Comparison of ENCODE assay signal across 2 cellular contexts in the genomic region with DNA sequence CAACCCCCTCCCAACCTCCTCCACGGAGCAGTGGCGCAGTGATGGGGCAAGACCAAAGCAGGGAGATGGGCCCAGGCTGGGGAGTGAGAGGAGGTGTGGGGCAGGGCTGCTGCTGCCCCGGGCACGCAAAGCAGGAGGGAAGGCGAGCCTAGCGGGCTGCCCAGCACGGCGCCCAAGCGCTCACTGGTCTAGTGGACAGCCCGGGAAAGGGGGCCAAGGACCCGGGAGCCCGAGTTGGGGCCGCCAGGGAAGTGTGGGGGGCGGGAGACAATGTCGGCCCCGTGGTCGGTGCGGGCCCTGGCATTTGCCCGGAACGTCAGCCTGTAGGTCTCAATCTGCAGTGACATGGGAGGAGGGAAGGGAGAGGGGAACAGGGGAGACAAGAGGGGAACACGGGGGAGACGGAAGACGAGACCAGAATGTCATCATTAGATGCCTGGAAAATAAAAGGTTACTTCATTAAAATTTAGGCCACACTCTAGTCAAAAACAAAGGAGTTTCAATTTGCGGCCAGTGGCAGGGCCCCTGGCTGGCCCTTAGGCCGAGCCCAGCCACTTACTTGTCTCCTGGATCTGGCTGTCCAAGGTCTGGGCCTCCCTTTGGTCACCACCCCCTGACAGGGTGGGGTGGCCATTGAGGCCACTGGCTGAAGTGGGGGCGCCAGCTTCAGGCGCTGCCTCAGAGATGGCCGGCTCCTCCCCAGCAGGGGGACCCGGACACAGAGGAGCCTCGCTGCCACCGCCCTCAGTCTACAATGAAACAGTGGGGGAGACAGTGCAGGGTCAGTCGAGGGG.
TF ChIP-seq lines count a peak whose summit lies in the region.

No MANE protein-coding gene starts in this region.

TF ChIP-seq in SK-N-SH, 30 proteins besides CTCF, POLR2A, EP300 and RAD21 (continued from another document):
- TF ChIP-seq, protein P1, sequence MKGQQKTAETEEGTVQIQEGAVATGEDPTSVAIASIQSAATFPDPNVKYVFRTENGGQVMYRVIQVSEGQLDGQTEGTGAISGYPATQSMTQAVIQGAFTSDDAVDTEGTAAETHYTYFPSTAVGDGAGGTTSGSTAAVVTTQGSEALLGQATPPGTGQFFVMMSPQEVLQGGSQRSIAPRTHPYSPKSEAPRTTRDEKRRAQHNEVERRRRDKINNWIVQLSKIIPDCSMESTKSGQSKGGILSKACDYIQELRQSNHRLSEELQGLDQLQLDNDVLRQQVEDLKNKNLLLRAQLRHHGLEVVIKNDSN (IDR thresholded peaks at IDR 0.05; ENCODE audit: borderline replicate concordance, low read depth) = no peak
- no peak for TF ChIP-seq NFIC (IDR thresholded peaks at IDR 0.05; ENCODE audit: borderline replicate concordance)
- TF ChIP-seq GABPA (IDR thresholded peaks at IDR 0.05; ENCODE audit: low read depth) = no peak
- TF ChIP-seq, protein P2, sequence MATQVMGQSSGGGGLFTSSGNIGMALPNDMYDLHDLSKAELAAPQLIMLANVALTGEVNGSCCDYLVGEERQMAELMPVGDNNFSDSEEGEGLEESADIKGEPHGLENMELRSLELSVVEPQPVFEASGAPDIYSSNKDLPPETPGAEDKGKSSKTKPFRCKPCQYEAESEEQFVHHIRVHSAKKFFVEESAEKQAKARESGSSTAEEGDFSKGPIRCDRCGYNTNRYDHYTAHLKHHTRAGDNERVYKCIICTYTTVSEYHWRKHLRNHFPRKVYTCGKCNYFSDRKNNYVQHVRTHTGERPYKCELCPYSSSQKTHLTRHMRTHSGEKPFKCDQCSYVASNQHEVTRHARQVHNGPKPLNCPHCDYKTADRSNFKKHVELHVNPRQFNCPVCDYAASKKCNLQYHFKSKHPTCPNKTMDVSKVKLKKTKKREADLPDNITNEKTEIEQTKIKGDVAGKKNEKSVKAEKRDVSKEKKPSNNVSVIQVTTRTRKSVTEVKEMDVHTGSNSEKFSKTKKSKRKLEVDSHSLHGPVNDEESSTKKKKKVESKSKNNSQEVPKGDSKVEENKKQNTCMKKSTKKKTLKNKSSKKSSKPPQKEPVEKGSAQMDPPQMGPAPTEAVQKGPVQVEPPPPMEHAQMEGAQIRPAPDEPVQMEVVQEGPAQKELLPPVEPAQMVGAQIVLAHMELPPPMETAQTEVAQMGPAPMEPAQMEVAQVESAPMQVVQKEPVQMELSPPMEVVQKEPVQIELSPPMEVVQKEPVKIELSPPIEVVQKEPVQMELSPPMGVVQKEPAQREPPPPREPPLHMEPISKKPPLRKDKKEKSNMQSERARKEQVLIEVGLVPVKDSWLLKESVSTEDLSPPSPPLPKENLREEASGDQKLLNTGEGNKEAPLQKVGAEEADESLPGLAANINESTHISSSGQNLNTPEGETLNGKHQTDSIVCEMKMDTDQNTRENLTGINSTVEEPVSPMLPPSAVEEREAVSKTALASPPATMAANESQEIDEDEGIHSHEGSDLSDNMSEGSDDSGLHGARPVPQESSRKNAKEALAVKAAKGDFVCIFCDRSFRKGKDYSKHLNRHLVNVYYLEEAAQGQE (IDR thresholded peaks at IDR 0.05; ENCODE audit: low read depth, low read length) = no peak
- TF ChIP-seq TEAD4 (IDR thresholded peaks at IDR 0.05; ENCODE audit: borderline replicate concordance, insufficient read depth) = no peak
- TF ChIP-seq SIN3A (IDR thresholded peaks at IDR 0.05; ENCODE audit: borderline replicate concordance, low read depth, low read length) = no peak
- no peak for TF ChIP-seq MXI1 (IDR thresholded peaks at IDR 0.05; ENCODE audit: low read depth, low read length)
- TF ChIP-seq, protein P3, sequence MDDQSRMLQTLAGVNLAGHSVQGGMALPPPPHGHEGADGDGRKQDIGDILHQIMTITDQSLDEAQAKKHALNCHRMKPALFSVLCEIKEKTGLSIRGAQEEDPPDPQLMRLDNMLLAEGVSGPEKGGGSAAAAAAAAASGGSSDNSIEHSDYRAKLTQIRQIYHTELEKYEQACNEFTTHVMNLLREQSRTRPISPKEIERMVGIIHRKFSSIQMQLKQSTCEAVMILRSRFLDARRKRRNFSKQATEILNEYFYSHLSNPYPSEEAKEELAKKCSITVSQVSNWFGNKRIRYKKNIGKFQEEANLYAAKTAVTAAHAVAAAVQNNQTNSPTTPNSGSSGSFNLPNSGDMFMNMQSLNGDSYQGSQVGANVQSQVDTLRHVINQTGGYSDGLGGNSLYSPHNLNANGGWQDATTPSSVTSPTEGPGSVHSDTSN (IDR thresholded peaks at IDR 0.05) = no peak
- TF ChIP-seq SMC3 (IDR thresholded peaks at IDR 0.05; ENCODE audit: low read depth, low read length) = no peak
- TF ChIP-seq MEF2A (IDR thresholded peaks at IDR 0.05; ENCODE audit: borderline replicate concordance, low read depth) = no peak
- TF ChIP-seq, protein P4, sequence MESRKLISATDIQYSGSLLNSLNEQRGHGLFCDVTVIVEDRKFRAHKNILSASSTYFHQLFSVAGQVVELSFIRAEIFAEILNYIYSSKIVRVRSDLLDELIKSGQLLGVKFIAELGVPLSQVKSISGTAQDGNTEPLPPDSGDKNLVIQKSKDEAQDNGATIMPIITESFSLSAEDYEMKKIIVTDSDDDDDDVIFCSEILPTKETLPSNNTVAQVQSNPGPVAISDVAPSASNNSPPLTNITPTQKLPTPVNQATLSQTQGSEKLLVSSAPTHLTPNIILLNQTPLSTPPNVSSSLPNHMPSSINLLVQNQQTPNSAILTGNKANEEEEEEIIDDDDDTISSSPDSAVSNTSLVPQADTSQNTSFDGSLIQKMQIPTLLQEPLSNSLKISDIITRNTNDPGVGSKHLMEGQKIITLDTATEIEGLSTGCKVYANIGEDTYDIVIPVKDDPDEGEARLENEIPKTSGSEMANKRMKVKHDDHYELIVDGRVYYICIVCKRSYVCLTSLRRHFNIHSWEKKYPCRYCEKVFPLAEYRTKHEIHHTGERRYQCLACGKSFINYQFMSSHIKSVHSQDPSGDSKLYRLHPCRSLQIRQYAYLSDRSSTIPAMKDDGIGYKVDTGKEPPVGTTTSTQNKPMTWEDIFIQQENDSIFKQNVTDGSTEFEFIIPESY (IDR thresholded peaks at IDR 0.05; ENCODE audit: borderline replicate concordance, low read depth) = no peak

TF ChIP-seq in SK-N-SH treated with all-trans-retinoic acid at 6 μM for 48 hours, 23 proteins besides CTCF, POLR2A, EP300 and RAD21 (continued from another document):
- TF ChIP-seq, protein P5, sequence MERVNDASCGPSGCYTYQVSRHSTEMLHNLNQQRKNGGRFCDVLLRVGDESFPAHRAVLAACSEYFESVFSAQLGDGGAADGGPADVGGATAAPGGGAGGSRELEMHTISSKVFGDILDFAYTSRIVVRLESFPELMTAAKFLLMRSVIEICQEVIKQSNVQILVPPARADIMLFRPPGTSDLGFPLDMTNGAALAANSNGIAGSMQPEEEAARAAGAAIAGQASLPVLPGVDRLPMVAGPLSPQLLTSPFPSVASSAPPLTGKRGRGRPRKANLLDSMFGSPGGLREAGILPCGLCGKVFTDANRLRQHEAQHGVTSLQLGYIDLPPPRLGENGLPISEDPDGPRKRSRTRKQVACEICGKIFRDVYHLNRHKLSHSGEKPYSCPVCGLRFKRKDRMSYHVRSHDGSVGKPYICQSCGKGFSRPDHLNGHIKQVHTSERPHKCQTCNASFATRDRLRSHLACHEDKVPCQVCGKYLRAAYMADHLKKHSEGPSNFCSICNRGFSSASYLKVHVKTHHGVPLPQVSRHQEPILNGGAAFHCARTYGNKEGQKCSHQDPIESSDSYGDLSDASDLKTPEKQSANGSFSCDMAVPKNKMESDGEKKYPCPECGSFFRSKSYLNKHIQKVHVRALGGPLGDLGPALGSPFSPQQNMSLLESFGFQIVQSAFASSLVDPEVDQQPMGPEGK (CRISPR knock-in tag; IDR thresholded peaks at IDR 0.05; ENCODE audit: borderline replicate concordance) = no peak
- TF ChIP-seq ESRRG (CRISPR knock-in tag; IDR thresholded peaks at IDR 0.05) (no peak), SNAI2 (CRISPR knock-in tag; IDR thresholded peaks at IDR 0.05) (no peak), ZNF565 (CRISPR knock-in tag; conservative IDR thresholded peaks at IDR 0.05; ENCODE audit: low read depth) (no peak), TCF4 (CRISPR knock-in tag; IDR thresholded peaks at IDR 0.05; ENCODE audit: borderline replicate concordance) (no peak), RARB (CRISPR knock-in tag; IDR thresholded peaks at IDR 0.05) (no peak)
- TF ChIP-seq, protein P6, sequence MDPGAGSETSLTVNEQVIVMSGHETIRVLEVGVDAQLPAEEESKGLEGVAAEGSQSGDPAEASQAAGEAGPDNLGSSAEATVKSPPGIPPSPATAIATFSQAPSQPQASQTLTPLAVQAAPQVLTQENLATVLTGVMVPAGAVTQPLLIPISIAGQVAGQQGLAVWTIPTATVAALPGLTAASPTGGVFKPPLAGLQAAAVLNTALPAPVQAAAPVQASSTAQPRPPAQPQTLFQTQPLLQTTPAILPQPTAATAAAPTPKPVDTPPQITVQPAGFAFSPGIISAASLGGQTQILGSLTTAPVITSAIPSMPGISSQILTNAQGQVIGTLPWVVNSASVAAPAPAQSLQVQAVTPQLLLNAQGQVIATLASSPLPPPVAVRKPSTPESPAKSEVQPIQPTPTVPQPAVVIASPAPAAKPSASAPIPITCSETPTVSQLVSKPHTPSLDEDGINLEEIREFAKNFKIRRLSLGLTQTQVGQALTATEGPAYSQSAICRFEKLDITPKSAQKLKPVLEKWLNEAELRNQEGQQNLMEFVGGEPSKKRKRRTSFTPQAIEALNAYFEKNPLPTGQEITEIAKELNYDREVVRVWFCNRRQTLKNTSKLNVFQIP (CRISPR knock-in tag; IDR thresholded peaks at IDR 0.05; ENCODE audit: borderline replicate concordance, low read depth) = no peak
